In genomic region chr1:2184934-2185333, GRCh38 we compare ENCODE assay signal across 2 cellular contexts.
TF ChIP-seq lines count a peak whose summit lies in the region.

No MANE protein-coding gene starts in this region.

TF ChIP-seq in HepG2, 621 proteins besides CTCF, POLR2A, EP300 and RAD21:
- TF ChIP-seq PCBP1 (IDR thresholded peaks at IDR 0.05; ENCODE audit: borderline replicate concordance, low read depth, low read length) (no peak), AGO2 (optimal IDR thresholded peaks at IDR 0.05; ENCODE audit: low read depth, low read length) (peak; percentile 80)

TF ChIP-seq in K562, 482 proteins besides CTCF, POLR2A, EP300 and RAD21:
- TF ChIP-seq POLR2G (IDR thresholded peaks at IDR 0.05; ENCODE audit: low read depth, low read length) (peak; percentile 43; the same call in 1 of the 2 replicates), CAMTA2 (CRISPR knock-in tag; conservative IDR thresholded peaks at IDR 0.05) (no peak), ZBTB33 (CRISPR knock-in tag; IDR thresholded peaks at IDR 0.05) (0 out of 2 replicates have a peak, but pooled peaks have one; percentile 17)
